In the genomic region with DNA sequence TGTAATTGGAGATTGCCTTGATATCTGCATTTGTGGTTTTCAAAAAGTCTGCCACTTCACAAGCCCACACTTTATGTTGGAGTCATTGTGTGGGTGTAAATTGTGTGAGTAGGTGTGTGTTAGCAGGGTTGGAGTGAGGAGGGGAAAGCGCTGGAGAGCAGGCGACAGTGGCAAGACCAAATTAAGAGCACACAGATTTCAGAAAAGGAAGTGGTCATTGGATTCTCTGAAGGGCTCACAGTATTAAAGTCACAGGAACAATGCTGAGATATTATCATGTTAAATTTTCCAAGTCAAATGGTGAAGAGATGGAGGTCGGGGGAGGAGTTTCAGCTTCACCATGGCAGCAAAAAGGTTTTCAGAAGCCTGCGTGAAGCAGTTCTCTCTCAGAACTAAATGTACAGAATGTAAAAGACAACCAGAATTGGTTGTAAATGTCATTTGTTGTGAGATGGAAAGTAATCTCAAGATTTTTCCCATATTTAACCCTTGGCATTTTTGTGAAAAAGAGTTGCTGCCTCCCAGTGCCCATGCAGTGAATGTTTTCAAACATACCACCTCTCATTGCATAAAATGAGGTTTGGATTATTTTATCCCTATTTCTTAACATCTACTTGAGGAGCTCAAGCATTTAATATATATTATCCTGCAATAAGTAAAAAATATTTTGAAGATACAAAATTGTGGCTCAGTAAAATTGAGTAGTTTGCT, we compare ENCODE assay signal across 11 cellular contexts.
A peak's percentile ranks its signal among the peaks of the same experiment; 100 is the strongest.
DNase-seq lines count a peak whose midpoint lies in the region; ATAC-seq and TF ChIP-seq lines count a peak whose summit lies in the region.
"Had no signal": no experiment of that assay in that cellular context is flagged by ENCODE, and none has a peak within 500 bp of the region (broad histone marks: within the 10 kb centered on the region; RNA-seq: fewer than 3 reads in every experiment).

No MANE protein-coding gene starts in this region.

- no peaks in the 10 kb centered on the region for H3K36me3 ChIP-seq in HUES6 (ENCODE audit: control insufficient read depth, insufficient read depth, low read length)
- no peaks in the 10 kb centered on the region for H3K36me3 ChIP-seq in liver (ENCODE audit: control insufficient read depth in 4 of 4, insufficient read depth in 3 of 4, low read depth in 1 of 4, low read length in 3 of 4)

- H3K4me3 Mint-ChIP-seq in activated T-helper 1 cell treated with anti-CD3 and anti-CD28 coated beads, Interleukin-12 subunit alpha, Interleukin-12 subunit beta, Interleukin-2, Interleukin-4 antibody, amounts not matched to agents 30 ng/mL and 10 ng/mL and 1 ng/mL, durations not matched to agents 14 hours and 24 hours and 36 hours: peak overlapping the region; percentile 47
- H3K4me3 Mint-ChIP-seq: naive thymus-derived CD8-positive, alpha-beta T cell had no signal

- H3K27ac ChIP-seq in HUES6 (ENCODE audit: low read depth, low read length): peak overlapping the region; percentile 16
- no peak overlapping the region for H3K27ac ChIP-seq in liver (ENCODE audit: low read depth in 1 of 2, low read length in 2 of 2)

- H3K4me1 ChIP-seq in HUES6 (ENCODE audit: control insufficient read depth, insufficient read depth, low read length) (peaks cover 11% of the 10 kb centered on the region), liver (ENCODE audit: control insufficient read depth in 4 of 4, insufficient read depth in 4 of 4, low read length in 3 of 4) (no peaks in the 10 kb centered on the region)

- H3K27me3 ChIP-seq in HUES6 (ENCODE audit: control insufficient read depth, insufficient read depth, low read length): no peaks in the 10 kb centered on the region
- H3K27me3 ChIP-seq in liver (ENCODE audit: control insufficient read depth in 4 of 4, insufficient read depth in 4 of 4, low read length in 3 of 4): no peaks in the 10 kb centered on the region

- no peak for TF ChIP-seq CTCF in liver (IDR thresholded peaks at IDR 0.05; ENCODE audit: low read depth, low read length, missing input control)

- H3K4me1 Mint-ChIP-seq in activated T-helper 1 cell treated with anti-CD3 and anti-CD28 coated beads, Interleukin-12 subunit alpha, Interleukin-12 subunit beta, Interleukin-2, Interleukin-4 antibody, amounts not matched to agents 30 ng/mL and 10 ng/mL and 1 ng/mL, durations not matched to agents 14 hours and 24 hours and 36 hours (ENCODE audit: low read depth): peaks cover 20% of the 10 kb centered on the region

- H3K36me3 Mint-ChIP-seq in activated T-helper 1 cell treated with anti-CD3 and anti-CD28 coated beads, Interleukin-12 subunit alpha, Interleukin-12 subunit beta, Interleukin-2, Interleukin-4 antibody, amounts not matched to agents 30 ng/mL and 10 ng/mL and 1 ng/mL, durations not matched to agents 14 hours and 24 hours and 36 hours (ENCODE audit: low read depth): no peaks in the 10 kb centered on the region
- H3K36me3 Mint-ChIP-seq: naive thymus-derived CD8-positive, alpha-beta T cell had no signal

- H3K9me3 ChIP-seq in HUES6 (ENCODE audit: control insufficient read depth, insufficient read depth, low read depth, low read length): 0 out of 2 replicates have a peak, but pooled peaks cover 15% of the 10 kb centered on the region
- H3K9me3 ChIP-seq in liver (ENCODE audit: control insufficient read depth in 4 of 4, low read length in 3 of 4): no peaks in the 10 kb centered on the region

- peak; percentile 4 for DNase-seq in COLO829 (ENCODE audit: low spot score)
- DNase-seq in activated T-helper 1 cell treated with anti-CD3 and anti-CD28 coated beads, Interleukin-12 subunit alpha, Interleukin-12 subunit beta, Interleukin-2, Interleukin-4 antibody, amounts not matched to agents 30 ng/mL and 10 ng/mL and 1 ng/mL, durations not matched to agents 14 hours and 24 hours and 36 hours (ENCODE audit: low spot score): no peak
- no peak for DNase-seq in NCI-H187 (lab: John Stamatoyannopoulos, UW)
- DNase-seq: activated gamma-delta T cell treated with Interleukin-2 at 50 U/mL for 16 hours; naive thymus-derived CD8-positive, alpha-beta T cell; SHP77 had no signal

- H3K27ac Mint-ChIP-seq in activated T-helper 1 cell treated with anti-CD3 and anti-CD28 coated beads, Interleukin-12 subunit alpha, Interleukin-12 subunit beta, Interleukin-2, Interleukin-4 antibody, amounts not matched to agents 30 ng/mL and 10 ng/mL and 1 ng/mL, durations not matched to agents 14 hours and 24 hours and 36 hours: peak overlapping the region; percentile 75
- H3K27ac Mint-ChIP-seq: naive thymus-derived CD8-positive, alpha-beta T cell had no signal

- H3K4me3 ChIP-seq in HUES6 (ENCODE audit: low read depth, low read length) (no peak overlapping the region), liver (ENCODE audit: low read depth in 1 of 3, low read length in 3 of 3) (no peak overlapping the region)

- intact Hi-C loops in activated T-helper 1 cell treated with anti-CD3 and anti-CD28 coated beads, Interleukin-12 subunit alpha, Interleukin-12 subunit beta, Interleukin-2, Interleukin-4 antibody, amounts not matched to agents 30 ng/mL and 10 ng/mL and 1 ng/mL, durations not matched to agents 14 hours and 24 hours and 36 hours (cut with micrococcal nuclease): loop anchor here (10.0 kb wide), 2 partner anchors 345 to 475 kb away; no protein-coding TSS in a partner anchor

- no peaks in the 10 kb centered on the region for H3K27me3 Mint-ChIP-seq in activated T-helper 1 cell treated with anti-CD3 and anti-CD28 coated beads, Interleukin-12 subunit alpha, Interleukin-12 subunit beta, Interleukin-2, Interleukin-4 antibody, amounts not matched to agents 30 ng/mL and 10 ng/mL and 1 ng/mL, durations not matched to agents 14 hours and 24 hours and 36 hours (ENCODE audit: insufficient read depth)
- H3K27me3 Mint-ChIP-seq: naive thymus-derived CD8-positive, alpha-beta T cell had no signal

- H3K9ac ChIP-seq in HUES6 (ENCODE audit: low read length) (peak overlapping the region; percentile 27), liver (ENCODE audit: low read depth in 1 of 2, low read length in 2 of 2) (no peak overlapping the region)

- TF ChIP-seq RAD21 in liver (IDR thresholded peaks at IDR 0.05): peak; percentile 8 to 31

- ATAC-seq in GM18519 (IDR thresholded peaks at IDR 0.05; ENCODE audit: low FRiP score, unreplicated experiment) (no peak), HG03095 (IDR thresholded peaks at IDR 0.05; ENCODE audit: unreplicated experiment) (no peak), GM19035 (IDR thresholded peaks at IDR 0.05; ENCODE audit: unreplicated experiment) (no peak)
- ATAC-seq: naive thymus-derived CD8-positive, alpha-beta T cell had no signal

- H3K9me3 Mint-ChIP-seq in activated T-helper 1 cell treated with anti-CD3 and anti-CD28 coated beads, Interleukin-12 subunit alpha, Interleukin-12 subunit beta, Interleukin-2, Interleukin-4 antibody, amounts not matched to agents 30 ng/mL and 10 ng/mL and 1 ng/mL, durations not matched to agents 14 hours and 24 hours and 36 hours: peaks cover 3% of the 10 kb centered on the region
- H3K9me3 Mint-ChIP-seq: naive thymus-derived CD8-positive, alpha-beta T cell had no signal

- 76% methylated on average over 4 of the region's 4 CpGs for WGBS in liver

TF ChIP-seq in liver, 16 proteins besides CTCF, POLR2A, EP300 and RAD21 (continues in another document):
- TF ChIP-seq, protein P1, sequence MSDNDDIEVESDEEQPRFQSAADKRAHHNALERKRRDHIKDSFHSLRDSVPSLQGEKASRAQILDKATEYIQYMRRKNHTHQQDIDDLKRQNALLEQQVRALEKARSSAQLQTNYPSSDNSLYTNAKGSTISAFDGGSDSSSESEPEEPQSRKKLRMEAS (IDR thresholded peaks at IDR 0.05): no peak
- TF ChIP-seq GABPA (IDR thresholded peaks at IDR 0.05 in 1 of 2, conservative IDR thresholded peaks at IDR 0.05 in 1 of 2) (no peak), JUND (IDR thresholded peaks at IDR 0.05) (no peak), RXRA (IDR thresholded peaks at IDR 0.05) (no peak), SP1 (IDR thresholded peaks at IDR 0.05) (no peak), HNF4G (IDR thresholded peaks at IDR 0.05) (no peak), EGR1 (IDR thresholded peaks at IDR 0.05; ENCODE audit: low read depth in 2 of 2) (no peak), TAF1 (conservative IDR thresholded peaks at IDR 0.05) (no peak), HNF4A (conservative IDR thresholded peaks at IDR 0.05) (no peak), FOXA2 (IDR thresholded peaks at IDR 0.05) (no peak)
- TF ChIP-seq, protein P2, sequence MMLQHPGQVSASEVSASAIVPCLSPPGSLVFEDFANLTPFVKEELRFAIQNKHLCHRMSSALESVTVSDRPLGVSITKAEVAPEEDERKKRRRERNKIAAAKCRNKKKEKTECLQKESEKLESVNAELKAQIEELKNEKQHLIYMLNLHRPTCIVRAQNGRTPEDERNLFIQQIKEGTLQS (IDR thresholded peaks at IDR 0.05): no peak
- TF ChIP-seq, protein P3, sequence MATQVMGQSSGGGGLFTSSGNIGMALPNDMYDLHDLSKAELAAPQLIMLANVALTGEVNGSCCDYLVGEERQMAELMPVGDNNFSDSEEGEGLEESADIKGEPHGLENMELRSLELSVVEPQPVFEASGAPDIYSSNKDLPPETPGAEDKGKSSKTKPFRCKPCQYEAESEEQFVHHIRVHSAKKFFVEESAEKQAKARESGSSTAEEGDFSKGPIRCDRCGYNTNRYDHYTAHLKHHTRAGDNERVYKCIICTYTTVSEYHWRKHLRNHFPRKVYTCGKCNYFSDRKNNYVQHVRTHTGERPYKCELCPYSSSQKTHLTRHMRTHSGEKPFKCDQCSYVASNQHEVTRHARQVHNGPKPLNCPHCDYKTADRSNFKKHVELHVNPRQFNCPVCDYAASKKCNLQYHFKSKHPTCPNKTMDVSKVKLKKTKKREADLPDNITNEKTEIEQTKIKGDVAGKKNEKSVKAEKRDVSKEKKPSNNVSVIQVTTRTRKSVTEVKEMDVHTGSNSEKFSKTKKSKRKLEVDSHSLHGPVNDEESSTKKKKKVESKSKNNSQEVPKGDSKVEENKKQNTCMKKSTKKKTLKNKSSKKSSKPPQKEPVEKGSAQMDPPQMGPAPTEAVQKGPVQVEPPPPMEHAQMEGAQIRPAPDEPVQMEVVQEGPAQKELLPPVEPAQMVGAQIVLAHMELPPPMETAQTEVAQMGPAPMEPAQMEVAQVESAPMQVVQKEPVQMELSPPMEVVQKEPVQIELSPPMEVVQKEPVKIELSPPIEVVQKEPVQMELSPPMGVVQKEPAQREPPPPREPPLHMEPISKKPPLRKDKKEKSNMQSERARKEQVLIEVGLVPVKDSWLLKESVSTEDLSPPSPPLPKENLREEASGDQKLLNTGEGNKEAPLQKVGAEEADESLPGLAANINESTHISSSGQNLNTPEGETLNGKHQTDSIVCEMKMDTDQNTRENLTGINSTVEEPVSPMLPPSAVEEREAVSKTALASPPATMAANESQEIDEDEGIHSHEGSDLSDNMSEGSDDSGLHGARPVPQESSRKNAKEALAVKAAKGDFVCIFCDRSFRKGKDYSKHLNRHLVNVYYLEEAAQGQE (IDR thresholded peaks at IDR 0.05): no peak
